ENCODE assay signal across 1 cellular context in genomic region chr1:179082308-179083030, GRCh38.
TF ChIP-seq lines count a peak whose summit lies in the region.

No MANE protein-coding gene starts in this region.

TF ChIP-seq in K562, 482 proteins besides CTCF, POLR2A, EP300 and RAD21 (continued from another document):
- TF ChIP-seq ARID4B (CRISPR knock-in tag; IDR thresholded peaks at IDR 0.05) (peak; percentile 4; the same call in 1 of the 2 replicates), ZNF124 (CRISPR knock-in tag; IDR thresholded peaks at IDR 0.05) (no peak), FOXK1 (CRISPR knock-in tag; IDR thresholded peaks at IDR 0.05; ENCODE audit: borderline replicate concordance) (0 out of 2 replicates have a peak, but pooled peaks have one; percentile 8), RCOR1 (IDR thresholded peaks at IDR 0.05; ENCODE audit: borderline replicate concordance in 1 of 2, low read depth in 2 of 2, low read length in 2 of 2) (no peak), FIP1L1 (IDR thresholded peaks at IDR 0.05; ENCODE audit: low read depth, low read length, poor library complexity, severe bottlenecking) (peak; percentile 77), ZNF592 (IDR thresholded peaks at IDR 0.05) (peak; percentile 47)
TF ChIP-seq in K562: peak in this region for 46.
